Comparison of ENCODE assay signal across 26 cellular contexts in the genomic region with DNA sequence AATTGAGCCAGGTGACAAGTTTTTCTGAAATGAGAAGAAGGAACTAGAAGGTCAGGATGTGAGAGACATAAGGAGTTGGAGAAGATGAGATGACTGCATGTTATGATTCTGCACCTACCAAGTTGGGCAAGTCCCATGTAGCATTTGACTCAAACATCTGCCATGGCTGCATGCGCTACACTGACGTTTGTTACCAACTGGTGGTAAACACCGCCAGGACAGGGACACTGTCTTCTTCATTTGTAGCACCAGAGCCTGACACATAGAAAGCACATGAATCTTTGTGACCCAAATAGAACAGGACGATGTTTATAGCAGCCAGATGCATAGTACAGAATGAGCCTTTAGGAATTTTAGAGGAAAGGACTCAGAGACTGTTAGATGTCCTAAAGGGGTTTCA.
"Had no signal": no experiment of that assay in that cellular context is flagged by ENCODE, and none has a peak within 500 bp of the region (broad histone marks: within the 10 kb centered on the region; RNA-seq: fewer than 3 reads in every experiment).

No MANE protein-coding gene starts in this region.

- H3K36me3 ChIP-seq: esophagus muscularis mucosa, esophagus squamous epithelium, gastrocnemius medialis, gastroesophageal sphincter, heart left ventricle, heart right ventricle had no signal

- H3K4me3 ChIP-seq: coronary artery, dorsolateral prefrontal cortex, esophagus muscularis mucosa, esophagus squamous epithelium, gastrocnemius medialis, gastroesophageal sphincter, heart left ventricle, heart right ventricle had no signal

- H3K9me3 ChIP-seq: gastrocnemius medialis had no signal

- H3K4me1 ChIP-seq: esophagus muscularis mucosa, esophagus squamous epithelium, gastrocnemius medialis, gastroesophageal sphincter, heart left ventricle, heart right ventricle had no signal

- H3K27me3 ChIP-seq: dorsolateral prefrontal cortex, esophagus muscularis mucosa, esophagus squamous epithelium, foreskin keratinocyte, gastrocnemius medialis, gastroesophageal sphincter, heart left ventricle had no signal

- DNase-seq: cortex of kidney; dermis blood vessel endothelial cell; effector CD4-positive, alpha-beta T cell; effector CD8-positive, alpha-beta T cell; effector memory CD4-positive, alpha-beta T cell; effector memory CD8-positive, alpha-beta T cell; endodermal cell; erythroblast; esophagus squamous epithelium; foreskin fibroblast; foreskin keratinocyte; foreskin melanocyte; gastrocnemius medialis; glutamatergic neuron; head of caudate nucleus; heart left ventricle; heart right ventricle had no signal

- ATAC-seq: effector memory CD8-positive, alpha-beta T cell; esophagus mucosa; foreskin keratinocyte; gastrocnemius medialis; gastroesophageal sphincter; heart left ventricle; heart right ventricle had no signal

- FAIRE-seq: colon, endometrium, endothelial cell of umbilical vein, frontal cortex had no signal

- H3K27ac ChIP-seq: coronary artery, esophagus muscularis mucosa, esophagus squamous epithelium, gastrocnemius medialis, gastroesophageal sphincter, heart left ventricle, heart right ventricle had no signal
